Comparison of ENCODE assay signal across 6 cellular contexts in the genomic region with DNA sequence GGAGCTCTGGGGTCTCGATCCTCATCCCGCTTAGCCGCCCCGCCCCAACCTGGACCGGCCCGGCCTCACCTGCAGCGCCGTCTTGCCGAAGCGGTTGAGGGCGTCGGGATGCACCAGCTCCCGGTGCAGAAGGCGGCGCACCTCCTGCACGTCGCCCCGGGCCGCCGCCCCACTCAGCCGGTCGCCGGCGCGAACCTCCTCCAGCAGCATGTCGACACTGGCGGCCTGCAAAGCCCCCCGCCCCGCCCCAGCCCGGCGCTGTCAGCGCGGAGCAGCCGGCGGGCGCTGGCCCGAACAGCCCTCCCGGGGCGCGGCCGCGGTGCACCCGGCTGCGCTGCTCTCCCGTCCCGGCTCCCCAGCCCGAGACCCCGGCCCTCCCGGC. TPM values are rescaled to one million over a fixed set of nuclear protein-coding genes. Genes with fewer than 3 reads are reported as not detected.
DNase-seq lines count a peak whose midpoint lies in the region; ATAC-seq and TF ChIP-seq lines count a peak whose summit lies in the region.

No MANE protein-coding gene starts in this region.

- H3K4me3 Mint-ChIP-seq in activated naive CD8-positive, alpha-beta T cell treated with anti-CD3 and anti-CD28 coated beads for 36 hours: peak overlapping the region; percentile 91

- peak; percentile 69 for DNase-seq in GM12865 (ENCODE audit: low read depth)
- peak; percentile 80 for DNase-seq in activated naive CD8-positive, alpha-beta T cell treated with anti-CD3 and anti-CD28 coated beads for 36 hours
- peak; percentile 59 to 84 (median 80) for DNase-seq in mucosa of descending colon
- no peak for DNase-seq in GOT3 (lab: John Stamatoyannopoulos, UW)
- DNase-seq in MV-4-11 (lab: John Stamatoyannopoulos, UW): no peak

- ATAC-seq in HG03432 (IDR thresholded peaks at IDR 0.05; ENCODE audit: unreplicated experiment): peak; percentile 9
- ATAC-seq in mucosa of descending colon: peak; percentile 29

- peak overlapping the region; percentile 96 for H3K27ac Mint-ChIP-seq in activated naive CD8-positive, alpha-beta T cell treated with anti-CD3 and anti-CD28 coated beads for 36 hours

- intact Hi-C loops in mucosa of descending colon (cut with DNase I, micrococcal nuclease): no loop called here

- no peaks in the 10 kb centered on the region for H3K9me3 ChIP-seq in mucosa of descending colon

- H3K4me1 Mint-ChIP-seq in activated naive CD8-positive, alpha-beta T cell treated with anti-CD3 and anti-CD28 coated beads for 36 hours: peaks cover 27% of the 10 kb centered on the region

- H3K36me3 ChIP-seq in mucosa of descending colon (ENCODE audit: low read depth): no peaks in the 10 kb centered on the region

- no peaks in the 10 kb centered on the region for H3K27me3 Mint-ChIP-seq in activated naive CD8-positive, alpha-beta T cell treated with anti-CD3 and anti-CD28 coated beads for 36 hours

- no peak for TF ChIP-seq CTCF in GM12865 (IDR thresholded peaks at IDR 0.05; ENCODE audit: insufficient read depth, low read depth, low read length, missing control alignments)
- no peak for TF ChIP-seq CTCF in mucosa of descending colon (IDR thresholded peaks at IDR 0.05)

- no peaks in the 10 kb centered on the region for H3K9me3 Mint-ChIP-seq in activated naive CD8-positive, alpha-beta T cell treated with anti-CD3 and anti-CD28 coated beads for 36 hours

- H3K4me3 ChIP-seq in GM12865 (ENCODE audit: low read depth, low read length) (peak overlapping the region; percentile 54), mucosa of descending colon (peak overlapping the region; percentile 46)

- peaks cover 36% of the 10 kb centered on the region for H3K4me1 ChIP-seq in mucosa of descending colon (ENCODE audit: low read depth)

- peaks cover 30% of the 10 kb centered on the region for H3K36me3 Mint-ChIP-seq in activated naive CD8-positive, alpha-beta T cell treated with anti-CD3 and anti-CD28 coated beads for 36 hours

RNA-seq across cellular contexts. Expression of gene CDKN2D, which starts 0.3 kb away (rescaled TPM):
- 10 to 100 TPM; 55.8 to 62.3 TPM for total RNA-seq in activated naive CD8-positive, alpha-beta T cell treated with anti-CD3 and anti-CD28 coated beads for 36 hours
- total RNA-seq in mucosa of descending colon: 10 to 100 TPM in 2 of 3 donors, 1 to 10 TPM in 1; 6.1 to 12.1 (median 11.9) TPM

RNA-seq across cellular contexts. Expression of gene KRI1, which starts 2.6 kb away (rescaled TPM):
- total RNA-seq in activated naive CD8-positive, alpha-beta T cell treated with anti-CD3 and anti-CD28 coated beads for 36 hours: 10 to 100 TPM; 66.3 to 69.2 TPM
- total RNA-seq in mucosa of descending colon: 10 to 100 TPM; 12.0 to 23.3 (median 17.0) TPM

RNA-seq across cellular contexts. Expression of gene AP1M2, which starts 18.7 kb away (rescaled TPM):
- total RNA-seq in activated naive CD8-positive, alpha-beta T cell treated with anti-CD3 and anti-CD28 coated beads for 36 hours: not detected
- total RNA-seq in mucosa of descending colon: 100 to 1,000 TPM in 2 of 3 donors, 10 to 100 TPM in 1; 42.6 to 140 (median 131) TPM

RNA-seq across cellular contexts. Expression of gene ATG4D, which starts 24.7 kb away (rescaled TPM):
- 10 to 100 TPM; 25.1 to 26.4 TPM for total RNA-seq in activated naive CD8-positive, alpha-beta T cell treated with anti-CD3 and anti-CD28 coated beads for 36 hours
- 100 to 1,000 TPM in 1 of 3 donors, 10 to 100 TPM in 2; 63.0 to 119 (median 93.5) TPM for total RNA-seq in mucosa of descending colon

RNA-seq across cellular contexts. Expression of gene S1PR5, which starts 51.2 kb away (rescaled TPM):
- total RNA-seq in activated naive CD8-positive, alpha-beta T cell treated with anti-CD3 and anti-CD28 coated beads for 36 hours: not detected
- total RNA-seq in mucosa of descending colon: under 1 TPM in 2 of 3 donors, not detected in 1; 0.23 to 0.31 TPM

Comparison
In these comparisons a context has a peak if more than half of its experiments do, and no peak if none do; other contexts are left out.
1. DNase-seq: peak in GM12865 (single experiment), activated naive CD8-positive, alpha-beta T cell treated with anti-CD3 and anti-CD28 coated beads for 36 hours (single experiment) and mucosa of descending colon (3 of 3); none in GOT3 (single experiment) and MV-4-11 (single experiment).
2. RNA of gene CDKN2D, which starts 0.3 kb away (total RNA-seq): 55.8 to 62.3 TPM in activated naive CD8-positive, alpha-beta T cell treated with anti-CD3 and anti-CD28 coated beads for 36 hours; 6.1 to 12.1 TPM in mucosa of descending colon; every median in the first group is over 4 times any median in the second.
3. RNA of gene AP1M2, which starts 18.7 kb away (total RNA-seq): 42.6 to 140 TPM in mucosa of descending colon; not detected in activated naive CD8-positive, alpha-beta T cell treated with anti-CD3 and anti-CD28 coated beads for 36 hours; every median in the first group is over 10 times any median in the second.